ENCODE assay signal across 14 cellular contexts in the genomic region with DNA sequence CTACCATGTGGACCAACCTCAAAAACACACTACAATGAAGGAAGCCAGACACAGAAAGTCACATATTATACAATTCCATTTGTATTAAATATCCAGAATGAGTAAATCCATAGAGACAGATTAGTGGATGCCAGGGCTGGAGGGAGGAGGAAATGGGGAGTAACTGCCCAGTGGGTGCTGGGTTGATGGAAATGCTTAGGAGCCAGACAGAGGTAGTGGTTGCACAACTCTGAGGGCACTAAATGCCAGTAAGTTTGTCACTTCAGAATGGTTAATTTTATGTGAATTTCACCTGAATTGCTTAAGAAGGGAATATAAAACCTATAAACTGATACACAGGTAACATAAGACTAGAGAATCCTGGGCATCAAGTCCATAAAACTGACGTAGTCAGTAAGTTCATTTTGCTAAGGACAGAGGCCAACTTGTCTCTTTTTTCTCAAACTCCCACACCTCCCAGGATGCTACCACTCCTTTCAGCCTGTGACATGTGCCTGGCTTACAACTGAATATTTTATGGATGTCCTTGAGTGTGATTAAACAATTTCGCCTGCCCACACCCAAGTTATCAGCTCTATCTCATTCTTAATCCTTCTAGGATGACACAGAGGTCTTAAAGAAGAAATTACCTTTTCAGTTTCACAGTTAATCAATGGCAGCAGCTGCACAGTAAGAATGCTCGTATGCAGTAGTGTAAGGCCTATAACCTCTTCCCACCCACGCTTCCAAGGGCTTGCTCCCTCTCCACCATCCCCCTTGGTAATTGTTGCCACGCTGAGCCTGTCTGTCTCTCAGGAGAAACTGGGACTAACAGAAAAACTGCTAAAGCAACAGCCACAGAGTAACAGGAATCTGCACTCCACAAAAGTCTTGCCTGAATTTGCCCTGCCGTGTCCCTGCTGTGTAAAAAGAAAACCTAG. TPM values are rescaled to one million over a fixed set of nuclear protein-coding genes. Genes with fewer than 3 reads are reported as not detected.
DNase-seq lines count a peak whose midpoint lies in the region; ATAC-seq lines count a peak whose summit lies in the region.
"Had no signal": no experiment of that assay in that cellular context is flagged by ENCODE, and none has a peak within 500 bp of the region (broad histone marks: within the 10 kb centered on the region; RNA-seq: fewer than 3 reads in every experiment).

No MANE protein-coding gene starts in this region.

- H3K4me3 ChIP-seq in neuronal stem cell (ENCODE audit: low read length in 2 of 2): no peak overlapping the region
- H3K4me3 ChIP-seq: thyroid gland had no signal

- DNase-seq in SIG-M5 treated with dmso at 0.1 percent for 504 hours (lab: John Stamatoyannopoulos, UW; ENCODE audit: unreplicated experiment) (peak; percentile 12), SIG-M5 (lab: John Stamatoyannopoulos, UW) (no peak), neuronal stem cell (ENCODE audit: low spot score) (no peak), G401 (ENCODE audit: low spot score) (no peak), amniotic stem cell (lab: John Stamatoyannopoulos, UW) (no peak), NCI-H187 (lab: John Stamatoyannopoulos, UW) (no peak)
- DNase-seq: NCI-H2081 treated with DMSO at 0.1 percent for 48 hours had no signal

- H2AK5ac ChIP-seq in neuronal stem cell (ENCODE audit: low read depth, low read length): no peak overlapping the region

- peak overlapping the region; percentile 22 for H3K4me3 Mint-ChIP-seq in activated T-helper 17 cell treated with anti-CD3 and anti-CD28 coated beads, Interleukin-2, amount 50 U/mL, for 72 hours
- H3K4me3 Mint-ChIP-seq: endodermal cell had no signal

- H2AFZ ChIP-seq in neuronal stem cell (ENCODE audit: low read length): peak overlapping the region; percentile 88

- peak; percentile 9 for ATAC-seq in activated T-helper 17 cell treated with anti-CD3 and anti-CD28 coated beads, Interleukin-2, amount 50 U/mL, for 72 hours (replicated peaks)

- no peak overlapping the region for H2BK12ac ChIP-seq in neuronal stem cell (ENCODE audit: low read length)

- H3K27me3 ChIP-seq in neuronal stem cell (ENCODE audit: control insufficient read depth in 3 of 3, insufficient read depth in 3 of 3, low read depth in 1 of 3, low read length in 3 of 3): peaks cover 5 to 30% (median 25%) of the 10 kb centered on the region in 3 experiments
- H3K27me3 ChIP-seq: thyroid gland had no signal

- no peak overlapping the region for H2BK15ac ChIP-seq in neuronal stem cell (ENCODE audit: low read length)

- WGBS in neuronal stem cell (ENCODE audit: extremely low coverage in 2 of 2, insufficient read length in 2 of 2, insufficient replicate concordance in 1 of 2), 2 donors: no CpG with 5 or more reads among the region's 6 CpGs

- no peak overlapping the region for H3K9ac ChIP-seq in neuronal stem cell (ENCODE audit: low read depth, low read length, poor library complexity)

- no peak overlapping the region for H3K14ac ChIP-seq in neuronal stem cell (ENCODE audit: low read length)

- no peak overlapping the region for H2BK120ac ChIP-seq in neuronal stem cell (ENCODE audit: low read depth, low read length)

- H3K27me3 Mint-ChIP-seq in activated T-helper 17 cell treated with anti-CD3 and anti-CD28 coated beads, Interleukin-2, amount 50 U/mL, for 72 hours: peaks cover 27% of the 10 kb centered on the region

- no peak overlapping the region for H2BK5ac ChIP-seq in neuronal stem cell (ENCODE audit: low read length)

- H4K8ac ChIP-seq in neuronal stem cell (ENCODE audit: low read depth, low read length): no peak overlapping the region

- H3K4me1 Mint-ChIP-seq in activated T-helper 17 cell treated with anti-CD3 and anti-CD28 coated beads, Interleukin-2, amount 50 U/mL, for 72 hours: peaks cover 9% of the 10 kb centered on the region

- peak overlapping the region; percentile 8 for H3K27ac Mint-ChIP-seq in activated T-helper 17 cell treated with anti-CD3 and anti-CD28 coated beads, Interleukin-2, amount 50 U/mL, for 72 hours
- H3K27ac Mint-ChIP-seq: endodermal cell had no signal

- no peaks in the 10 kb centered on the region for H3K9me3 Mint-ChIP-seq in activated T-helper 17 cell treated with anti-CD3 and anti-CD28 coated beads, Interleukin-2, amount 50 U/mL, for 72 hours
- H3K9me3 Mint-ChIP-seq: endodermal cell had no signal

- no peak overlapping the region for H3K18ac ChIP-seq in neuronal stem cell (ENCODE audit: low read length)

- no peaks in the 10 kb centered on the region for H3K79me1 ChIP-seq in neuronal stem cell (ENCODE audit: low read depth, low read length)

- in situ Hi-C loops in G401 (cut with HindIII; ENCODE audit: low sequenced_read_pairs): no loop called here

- H4K91ac ChIP-seq in neuronal stem cell (ENCODE audit: low read depth, low read length, poor library complexity): no peak overlapping the region

- H3K9me3 ChIP-seq in KOPT-K1 (ENCODE audit: insufficient read depth, low read length, poor library complexity, severe bottlenecking) (no peaks in the 10 kb centered on the region), neuronal stem cell (replicated peaks in 1 of 2; ENCODE audit: control insufficient read depth in 2 of 2, insufficient read depth in 1 of 2, low read depth in 1 of 2, low read length in 2 of 2) (peaks cover 0 to 5% of the 10 kb centered on the region in 2 donors)
- H3K9me3 ChIP-seq: thyroid gland had no signal

- H3K4me1 ChIP-seq in neuronal stem cell (ENCODE audit: control insufficient read depth in 2 of 2, insufficient read depth in 1 of 2, low read depth in 1 of 2, low read length in 2 of 2): peaks cover 3 to 10% of the 10 kb centered on the region in 2 donors

- no peak overlapping the region for H3K4me2 ChIP-seq in neuronal stem cell (ENCODE audit: insufficient read depth, low read length, poor library complexity, severe bottlenecking)

- H3K4ac ChIP-seq in neuronal stem cell (ENCODE audit: low read length): no peak overlapping the region

- H3K36me3 ChIP-seq in KOPT-K1 (ENCODE audit: insufficient read depth, low read length) (peaks cover 18% of the 10 kb centered on the region), neuronal stem cell (replicated peaks in 1 of 2; ENCODE audit: control insufficient read depth in 2 of 2, insufficient read depth in 2 of 2, low read length in 2 of 2) (peaks cover 0 to 15% of the 10 kb centered on the region in 2 donors)
- H3K36me3 ChIP-seq: thyroid gland had no signal

- no peak overlapping the region for H3K23ac ChIP-seq in neuronal stem cell (ENCODE audit: low read depth, low read length, poor library complexity)

- H3K36me3 Mint-ChIP-seq in activated T-helper 17 cell treated with anti-CD3 and anti-CD28 coated beads, Interleukin-2, amount 50 U/mL, for 72 hours (ENCODE audit: low read depth): peaks cover 14% of the 10 kb centered on the region

- H3K27ac ChIP-seq in KOPT-K1 (ENCODE audit: low read depth, low read length, poor library complexity, severe bottlenecking) (peak overlapping the region; percentile 69), neuronal stem cell (replicated peaks; ENCODE audit: low read length) (no peak overlapping the region)
- H3K27ac ChIP-seq: thyroid gland had no signal

RNA-seq across cellular contexts. Expression of gene MLNR, which starts 5.9 kb away (rescaled TPM):
- total RNA-seq in activated T-helper 17 cell treated with anti-CD3 and anti-CD28 coated beads, Interleukin-2, amount 50 U/mL, for 72 hours: not detected
- polyA plus RNA-seq in neuronal stem cell (2013, experiment 1 of 2): not detected
- polyA plus RNA-seq in neuronal stem cell (2013, experiment 2 of 2): not detected
- not detected in 2 replicates for total RNA-seq in G401 (2014; rRNA removed; shearing (Covaris generic))
- total RNA-seq: A172, cardiac septum, LHCN-M2 had no signal

RNA-seq across cellular contexts. Expression of gene CDADC1, which starts 33.5 kb away (rescaled TPM):
- total RNA-seq in activated T-helper 17 cell treated with anti-CD3 and anti-CD28 coated beads, Interleukin-2, amount 50 U/mL, for 72 hours: 10 to 100 TPM in 1 of 2 donors, 1 to 10 TPM in 1; 7.5 to 10.2 TPM
- 8.6 TPM for polyA plus RNA-seq in neuronal stem cell (2013, experiment 1 of 2)
- 8.6 TPM for polyA plus RNA-seq in neuronal stem cell (2013, experiment 2 of 2)
- 1.6 and 2.2 TPM in 2 replicates for total RNA-seq in G401 (2014; rRNA removed; shearing (Covaris generic))
